In genomic region chr10:79306644-79307220, GRCh38 we compare ENCODE assay signal across 13 cellular contexts. TPM values are rescaled to one million over a fixed set of nuclear protein-coding genes. Genes with fewer than 3 reads are reported as not detected.
A peak's percentile ranks its signal among the peaks of the same experiment; 100 is the strongest.
DNase-seq lines count a peak whose midpoint lies in the region; ATAC-seq and TF ChIP-seq lines count a peak whose summit lies in the region.
"Had no signal": no experiment of that assay in that cellular context is flagged by ENCODE, and none has a peak within 500 bp of the region (broad histone marks: within the 10 kb centered on the region; RNA-seq: fewer than 3 reads in every experiment).

No MANE protein-coding gene starts in this region.

- no peak for TF ChIP-seq CTCF in left ventricle myocardium inferior (IDR thresholded peaks at IDR 0.05; ENCODE audit: borderline replicate concordance)
- no peak for TF ChIP-seq CTCF in lower lobe of right lung (IDR thresholded peaks at IDR 0.05)
- TF ChIP-seq CTCF in hepatocyte (IDR thresholded peaks at IDR 0.05; ENCODE audit: poor library complexity): no peak

- WGBS in hepatocyte (ENCODE audit: low lambda C conversion rate, missing lambda C conversion rate): 95% methylated on average over 8 of the region's 8 CpGs

- no peak overlapping the region for H2AFZ ChIP-seq in hepatocyte

- H3K4me1 Mint-ChIP-seq in T-helper 17 cell: peaks cover 10% of the 10 kb centered on the region
- peaks cover 32% of the 10 kb centered on the region for H3K4me1 Mint-ChIP-seq in stimulated activated effector memory CD8-positive, alpha-beta T cell treated with anti-CD3 and anti-CD28 coated beads, Interleukin-12 subunit alpha, Interleukin-12 subunit beta, amount 100 ng/mL, for 72 hours

- DNase-seq in Right ventricle myocardium superior (peak; percentile 22), left ventricle myocardium inferior (no peak), T-helper 17 cell (no peak), lower lobe of right lung (peak; percentile 20), hepatocyte (ENCODE audit: low spot score) (no peak)
- no peak for DNase-seq in stimulated activated effector memory CD8-positive, alpha-beta T cell treated with anti-CD3 and anti-CD28 coated beads, Interleukin-12 subunit alpha, Interleukin-12 subunit beta, amount 100 ng/mL, for 72 hours (ENCODE audit: low spot score in 2 of 2)
- DNase-seq in activated effector memory CD4-positive, alpha-beta T cell treated with anti-CD3 and anti-CD28 coated beads, Interleukin-2, amount 50 U/mL, for 16 hours: no peak
- DNase-seq: 8988T; CD4-positive, CD25-positive, alpha-beta regulatory T cell; DMS53; GF-D8 had no signal

- no peaks in the 10 kb centered on the region for H3K9me2 ChIP-seq in hepatocyte (replicated peaks; ENCODE audit: insufficient read depth)

- H4K20me1 ChIP-seq in hepatocyte (ENCODE audit: insufficient read depth, poor library complexity, severe bottlenecking): no peaks in the 10 kb centered on the region

- intact Hi-C loops in Right ventricle myocardium superior (cut with DNase I): no loop called here
- intact Hi-C loops in left ventricle myocardium inferior (cut with micrococcal nuclease): no loop called here
- intact Hi-C loops in lower lobe of right lung (cut with DNase I): no loop called here

- no peak overlapping the region for H3K4me2 ChIP-seq in hepatocyte

- H3K27ac Mint-ChIP-seq in T-helper 17 cell: no peak overlapping the region
- peak overlapping the region; percentile 89 for H3K27ac Mint-ChIP-seq in stimulated activated effector memory CD8-positive, alpha-beta T cell treated with anti-CD3 and anti-CD28 coated beads, Interleukin-12 subunit alpha, Interleukin-12 subunit beta, amount 100 ng/mL, for 72 hours
- H3K27ac Mint-ChIP-seq: CD4-positive, CD25-positive, alpha-beta regulatory T cell had no signal

- H3K9me3 ChIP-seq in left ventricle myocardium inferior (replicated peaks) (no peaks in the 10 kb centered on the region), T-helper 17 cell (ENCODE audit: control insufficient read depth, low read length, poor library complexity, severe bottlenecking) (no peaks in the 10 kb centered on the region), lower lobe of right lung (no peaks in the 10 kb centered on the region), hepatocyte (ENCODE audit: low read depth) (no peaks in the 10 kb centered on the region)
- H3K9me3 ChIP-seq: BLaER1 treated with 17β-estradiol and CSF1 and Interleukin-3, amounts not matched to agents 10 nM and 100 nM had no signal

- H3K36me3 ChIP-seq in left ventricle myocardium inferior (peaks cover 98% of the 10 kb centered on the region), lower lobe of right lung (peaks cover 100% of the 10 kb centered on the region), hepatocyte (replicated peaks; ENCODE audit: insufficient read depth, low read depth) (no peaks in the 10 kb centered on the region)

- H3K79me2 ChIP-seq in hepatocyte: no peaks in the 10 kb centered on the region

- no peaks in the 10 kb centered on the region for H3K27me3 ChIP-seq in left ventricle myocardium inferior (ENCODE audit: low read depth)
- H3K27me3 ChIP-seq in lower lobe of right lung (ENCODE audit: low read depth): no peaks in the 10 kb centered on the region
- H3K27me3 ChIP-seq in hepatocyte: no peaks in the 10 kb centered on the region
- H3K27me3 ChIP-seq: BLaER1 treated with 17β-estradiol and CSF1 and Interleukin-3, amounts not matched to agents 10 nM and 100 nM had no signal

- H3K9me3 Mint-ChIP-seq in stimulated activated effector memory CD8-positive, alpha-beta T cell treated with anti-CD3 and anti-CD28 coated beads, Interleukin-12 subunit alpha, Interleukin-12 subunit beta, amount 100 ng/mL, for 72 hours: no peaks in the 10 kb centered on the region
- H3K9me3 Mint-ChIP-seq: CD4-positive, CD25-positive, alpha-beta regulatory T cell had no signal

- H3K4me1 ChIP-seq in left ventricle myocardium inferior: no peaks in the 10 kb centered on the region
- H3K4me1 ChIP-seq in lower lobe of right lung: no peaks in the 10 kb centered on the region
- H3K4me1 ChIP-seq in hepatocyte (ENCODE audit: insufficient read depth): no peaks in the 10 kb centered on the region

- H3K4me3 Mint-ChIP-seq in T-helper 17 cell: peak overlapping the region; percentile 25
- H3K4me3 Mint-ChIP-seq in stimulated activated effector memory CD8-positive, alpha-beta T cell treated with anti-CD3 and anti-CD28 coated beads, Interleukin-12 subunit alpha, Interleukin-12 subunit beta, amount 100 ng/mL, for 72 hours: no peak overlapping the region
- H3K4me3 Mint-ChIP-seq: CD4-positive, CD25-positive, alpha-beta regulatory T cell had no signal

- H3K4me3 ChIP-seq in left ventricle myocardium inferior (no peak overlapping the region), lower lobe of right lung (no peak overlapping the region), hepatocyte (no peak overlapping the region)
- H3K4me3 ChIP-seq: BLaER1 treated with 17β-estradiol and CSF1 and Interleukin-3, amounts not matched to agents 10 nM and 100 nM had no signal

- ATAC-seq in Right ventricle myocardium superior (ENCODE audit: poor library complexity) (no peak), T-helper 17 cell (no peak), lower lobe of right lung (no peak), HG03439 (IDR thresholded peaks at IDR 0.05; ENCODE audit: unreplicated experiment) (no peak)
- ATAC-seq in stimulated activated effector memory CD8-positive, alpha-beta T cell treated with anti-CD3 and anti-CD28 coated beads, Interleukin-12 subunit alpha, Interleukin-12 subunit beta, amount 100 ng/mL, for 72 hours: no peak

- H3K27ac ChIP-seq in left ventricle myocardium inferior (replicated peaks): no peak overlapping the region
- no peak overlapping the region for H3K27ac ChIP-seq in lower lobe of right lung
- no peak overlapping the region for H3K27ac ChIP-seq in hepatocyte
- H3K27ac ChIP-seq: BLaER1 treated with 17β-estradiol and CSF1 and Interleukin-3, amounts not matched to agents 10 nM and 100 nM had no signal

- no peaks in the 10 kb centered on the region for H3K27me3 Mint-ChIP-seq in T-helper 17 cell
- H3K27me3 Mint-ChIP-seq: CD4-positive, CD25-positive, alpha-beta regulatory T cell had no signal

- peaks cover 5% of the 10 kb centered on the region for H3K36me3 Mint-ChIP-seq in T-helper 17 cell (ENCODE audit: low read depth)
- H3K36me3 Mint-ChIP-seq in stimulated activated effector memory CD8-positive, alpha-beta T cell treated with anti-CD3 and anti-CD28 coated beads, Interleukin-12 subunit alpha, Interleukin-12 subunit beta, amount 100 ng/mL, for 72 hours: peaks cover 95% of the 10 kb centered on the region

RNA-seq across cellular contexts. Expression of gene PPIF, which starts 40.5 kb away (rescaled TPM):
- total RNA-seq in Right ventricle myocardium superior (146 TPM), left ventricle myocardium inferior (150 TPM), T-helper 17 cell (10 to 100 TPM; 59.4 to 82.3 TPM), lower lobe of right lung (28.5 TPM), hepatocyte (64.3 and 79.4 TPM in 2 replicates)
- 69.7 and 70.3 TPM in 2 replicates for polyA plus RNA-seq in hepatocyte

Comparison
In these comparisons a context has a peak if more than half of its experiments do, and no peak if none do; other contexts are left out.
1. DNase-seq: peak in Right ventricle myocardium superior (single experiment) and lower lobe of right lung (single experiment); none in left ventricle myocardium inferior (single experiment), T-helper 17 cell (0 of 3), stimulated activated effector memory CD8-positive, alpha-beta T cell treated with anti-CD3 and anti-CD28 coated beads, Interleukin-12 subunit alpha, Interleukin-12 subunit beta, amount 100 ng/mL, for 72 hours (0 of 2), hepatocyte (single experiment) and activated effector memory CD4-positive, alpha-beta T cell treated with anti-CD3 and anti-CD28 coated beads, Interleukin-2, amount 50 U/mL, for 16 hours (single experiment).